Comparison of ENCODE assay signal across 1 cellular context in the genomic region with DNA sequence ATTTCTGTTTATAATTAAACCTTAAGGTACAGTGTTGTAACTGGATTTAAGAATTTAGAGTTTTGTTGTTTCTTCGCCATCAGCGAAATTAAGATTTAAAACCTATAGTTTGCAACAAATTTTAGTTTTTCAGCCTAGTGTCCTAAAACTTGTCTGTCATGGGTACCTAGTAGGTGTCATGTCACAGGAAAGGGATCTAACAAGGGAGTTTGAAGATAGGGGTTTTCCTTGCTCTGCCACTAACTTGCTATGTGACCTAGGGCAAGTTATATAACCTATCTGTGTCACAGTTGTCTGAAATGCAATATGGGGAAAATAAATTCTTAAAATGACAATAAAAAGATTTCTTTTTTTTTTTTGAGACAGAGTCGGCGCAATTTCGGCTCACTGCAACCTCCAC.
TF ChIP-seq lines count a peak whose summit lies in the region.

No MANE protein-coding gene starts in this region.

TF ChIP-seq in A549, 52 proteins besides CTCF, POLR2A, EP300 and RAD21 (continued from another document):
- TF ChIP-seq, protein P1, sequence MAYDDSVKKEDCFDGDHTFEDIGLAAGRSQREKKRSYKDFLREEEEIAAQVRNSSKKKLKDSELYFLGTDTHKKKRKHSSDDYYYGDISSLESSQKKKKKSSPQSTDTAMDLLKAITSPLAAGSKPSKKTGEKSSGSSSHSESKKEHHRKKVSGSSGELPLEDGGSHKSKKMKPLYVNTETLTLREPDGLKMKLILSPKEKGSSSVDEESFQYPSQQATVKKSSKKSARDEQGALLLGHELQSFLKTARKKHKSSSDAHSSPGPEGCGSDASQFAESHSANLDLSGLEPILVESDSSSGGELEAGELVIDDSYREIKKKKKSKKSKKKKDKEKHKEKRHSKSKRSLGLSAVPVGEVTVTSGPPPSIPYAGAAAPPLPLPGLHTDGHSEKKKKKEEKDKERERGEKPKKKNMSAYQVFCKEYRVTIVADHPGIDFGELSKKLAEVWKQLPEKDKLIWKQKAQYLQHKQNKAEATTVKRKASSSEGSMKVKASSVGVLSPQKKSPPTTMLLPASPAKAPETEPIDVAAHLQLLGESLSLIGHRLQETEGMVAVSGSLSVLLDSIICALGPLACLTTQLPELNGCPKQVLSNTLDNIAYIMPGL (CRISPR knock-in tag; IDR thresholded peaks at IDR 0.05; ENCODE audit: borderline replicate concordance) = no peak
TF ChIP-seq in A549: peak in this region for 0.
